8 cellular contexts compared by ENCODE assay signal in genomic region chr5:180806351-180807011, GRCh38. TPM values are rescaled to one million over a fixed set of nuclear protein-coding genes. Genes with fewer than 3 reads are reported as not detected.
DNase-seq lines count a peak whose midpoint lies in the region; ATAC-seq and TF ChIP-seq lines count a peak whose summit lies in the region.

No MANE protein-coding gene starts in this region.

- H3K4me2 ChIP-seq in BLaER1: peak overlapping the region; percentile 94
- H3K4me2 ChIP-seq in mammary epithelial cell (ENCODE audit: insufficient read depth, low read depth, low read length): peak overlapping the region; percentile 0

- no peaks in the 10 kb centered on the region for H3K36me3 Mint-ChIP-seq in natural killer cell

- H3K4me1 Mint-ChIP-seq in natural killer cell: peaks cover 70 to 72% of the 10 kb centered on the region in 2 donors

- intact Hi-C loops in mammary epithelial cell (cut with micrococcal nuclease): no loop called here
- intact Hi-C loops in natural killer cell (cut with micrococcal nuclease): loop anchor here (10.0 kb wide), 2 partner anchors 378 to 418 kb away; partner anchors contain the start of gene TRIM41

- in situ Hi-C loops in mammary epithelial cell (cut with MboI; ENCODE audit: low sequenced_read_pairs in 2 of 2): no loop called here

- H3K36me3 ChIP-seq in BLaER1: no peaks in the 10 kb centered on the region
- no peaks in the 10 kb centered on the region for H3K36me3 ChIP-seq in mammary epithelial cell (ENCODE audit: insufficient read depth, low read length)

- H3K27me3 Mint-ChIP-seq in natural killer cell (ENCODE audit: low read depth in 2 of 2): no peaks in the 10 kb centered on the region

- dilution Hi-C loops in mammary epithelial cell (cut with HindIII; ENCODE audit: low sequenced_read_pairs): no loop called here

- H3K27ac ChIP-seq in BLaER1 (peak overlapping the region; percentile 99), mammary epithelial cell (ENCODE audit: insufficient read depth, low read depth, low read length) (no peak overlapping the region)

- BruUV-seq in mammary epithelial cell (replicated peaks; lab: Mats Ljungman, UMichigan): no TSS peak

- no peaks in the 10 kb centered on the region for H3K27me3 ChIP-seq in BLaER1
- H3K27me3 ChIP-seq in mammary epithelial cell (ENCODE audit: insufficient read depth, low read length): no peaks in the 10 kb centered on the region

- WGBS in mammary epithelial cell (ENCODE audit: low coverage, missing lambda C conversion rate): 57% methylated on average over 8 of the region's 9 CpGs

- peak overlapping the region; percentile 55 for H3K4me3 Mint-ChIP-seq in natural killer cell

- H3K4me3 ChIP-seq in BLaER1: peak overlapping the region; percentile 97
- H3K4me3 ChIP-seq in mammary epithelial cell (replicated peaks in 1 of 3; ENCODE audit: insufficient read depth in 1 of 3, low read depth in 2 of 3, low read length in 3 of 3): no peak overlapping the region

- TF ChIP-seq CTCF in mammary epithelial cell (conservative IDR thresholded peaks at IDR 0.05 in 1 of 2, IDR thresholded peaks at IDR 0.05 in 1 of 2; ENCODE audit: extremely low read depth in 1 of 2, insufficient read depth in 1 of 2, low read depth in 1 of 2, low read length in 2 of 2) (no peak), natural killer cell (IDR thresholded peaks at IDR 0.05) (no peak)

- H3K9me3 ChIP-seq in BLaER1 (no peaks in the 10 kb centered on the region), mammary epithelial cell (replicated peaks; ENCODE audit: insufficient read depth, low read length) (no peaks in the 10 kb centered on the region)

- peaks cover 66% of the 10 kb centered on the region for H3K79me2 ChIP-seq in mammary epithelial cell (ENCODE audit: insufficient read depth, low read length)

- H3K9me3 Mint-ChIP-seq in natural killer cell: no peaks in the 10 kb centered on the region

- H3K4me1 ChIP-seq in BLaER1 (peaks cover 72% of the 10 kb centered on the region), mammary epithelial cell (ENCODE audit: insufficient read depth, low read length) (peaks cover 60% of the 10 kb centered on the region)

- ATAC-seq in natural killer cell (no peak), HG02973 (IDR thresholded peaks at IDR 0.05; ENCODE audit: unreplicated experiment) (no peak), GM21786 (IDR thresholded peaks at IDR 0.05; ENCODE audit: unreplicated experiment) (no peak)

- H3K27ac Mint-ChIP-seq in natural killer cell: peak overlapping the region; percentile 83 to 96

- peaks cover 26% of the 10 kb centered on the region for H4K20me1 ChIP-seq in BLaER1
- no peaks in the 10 kb centered on the region for H4K20me1 ChIP-seq in mammary epithelial cell (ENCODE audit: insufficient read depth, low read length)

- peak overlapping the region; percentile 99 for H3K9ac ChIP-seq in BLaER1
- no peak overlapping the region for H3K9ac ChIP-seq in mammary epithelial cell (ENCODE audit: insufficient read depth, low read length)

- CTCF ChIA-PET in mammary epithelial cell (lab: Charles Lee; ENCODE audit: low non-redundant PET): no interaction called here

- DNase-seq in MV-4-11 (lab: John Stamatoyannopoulos, UW) (peak; percentile 54), mammary epithelial cell (no peak), natural killer cell (no peak), putamen (ENCODE audit: low spot score) (no peak), NCI-H510A treated with DMSO at 0.1 percent for 48 hours (lab: John Stamatoyannopoulos, UW) (no peak)

- no peak overlapping the region for H2AFZ ChIP-seq in mammary epithelial cell (ENCODE audit: low read depth, low read length)

RNA-seq across cellular contexts. Expression of gene MGAT1, which starts 3.9 kb away (rescaled TPM):
- total RNA-seq in mammary epithelial cell: 100 to 1,000 TPM in 1 of 2 donors, 10 to 100 TPM in 1; 91.4 to 177 TPM
- polyA plus RNA-seq in mammary epithelial cell: 134 TPM
- polyA minus RNA-seq in mammary epithelial cell: 122 TPM
- 100 to 1,000 TPM; 105 to 149 (median 130) TPM for total RNA-seq in natural killer cell

RNA-seq across cellular contexts. Expression of gene ZFP62, which starts 54.6 kb away (rescaled TPM):
- total RNA-seq in mammary epithelial cell (10 to 100 TPM; 17.2 to 17.5 TPM), natural killer cell (10 to 100 TPM; 16.6 to 21.0 (median 20.3) TPM)
- polyA plus RNA-seq in mammary epithelial cell: 6.7 TPM
- polyA minus RNA-seq in mammary epithelial cell: 40.5 TPM
